ENCODE assay signal across 16 cellular contexts in genomic region chr9:123282343-123283047, GRCh38. TPM values are rescaled to one million over a fixed set of nuclear protein-coding genes. Genes with fewer than 3 reads are reported as not detected.
A peak's percentile ranks its signal among the peaks of the same experiment; 100 is the strongest.
DNase-seq lines count a peak whose midpoint lies in the region; ATAC-seq and TF ChIP-seq lines count a peak whose summit lies in the region.
"Had no signal": no experiment of that assay in that cellular context is flagged by ENCODE, and none has a peak within 500 bp of the region (broad histone marks: within the 10 kb centered on the region; RNA-seq: fewer than 3 reads in every experiment).

No MANE protein-coding gene starts in this region.

- H3K27me3 Mint-ChIP-seq in activated CD8-positive, alpha-beta T cell treated with anti-CD3 and anti-CD28 coated beads for 36 hours = peaks cover 4% of the 10 kb centered on the region

- POLR2A ChIA-PET in activated CD8-positive, alpha-beta T cell treated with anti-CD3 and anti-CD28 coated beads for 36 hours (lab: Charles Lee) = interaction anchor here (0.6 to 1.8 kb wide), 4 partner anchors 14 to 392 kb away, joined by 3 to 6 read pairs (median 4); no protein-coding TSS in a partner anchor

- no peak overlapping the region for H3K27ac Mint-ChIP-seq in activated CD8-positive, alpha-beta T cell treated with anti-CD3 and anti-CD28 coated beads for 36 hours
- H3K27ac Mint-ChIP-seq: activated naive CD8-positive, alpha-beta T cell treated with anti-CD3 and anti-CD28 coated beads, Interleukin-2, amount 50 U/mL, for 24 hours; CD14-positive monocyte; H9 had no signal

- H3K4me1 Mint-ChIP-seq in activated CD8-positive, alpha-beta T cell treated with anti-CD3 and anti-CD28 coated beads for 36 hours (ENCODE audit: low read depth) = peaks cover 19% of the 10 kb centered on the region
- H3K4me1 Mint-ChIP-seq: CD14-positive monocyte, H9 had no signal

- H3K36me3 Mint-ChIP-seq in activated CD8-positive, alpha-beta T cell treated with anti-CD3 and anti-CD28 coated beads for 36 hours (ENCODE audit: low read depth) = no peaks in the 10 kb centered on the region
- H3K36me3 Mint-ChIP-seq: CD14-positive monocyte had no signal

- DNase-seq in EH (ENCODE audit: low read depth) (peak; percentile 9), NCI-H446 treated with DMSO at 0.1 percent for 48 hours (lab: John Stamatoyannopoulos, UW) (peak; percentile 50), cerebellar cortex (ENCODE audit: low spot score) (peak; percentile 60), myocyte (ENCODE audit: low read depth) (peak; percentile 21), head of caudate nucleus (no peak)
- DNase-seq in activated effector memory CD4-positive, alpha-beta T cell treated with Interleukin-2 at 50 U/mL for 16 hours = no peak
- no peak for DNase-seq in activated CD8-positive, alpha-beta T cell treated with anti-CD3 and anti-CD28 coated beads for 36 hours
- DNase-seq: activated naive CD8-positive, alpha-beta T cell treated with anti-CD3 and anti-CD28 coated beads, Interleukin-2, amount 50 U/mL, for 24 hours; effector CD8-positive, alpha-beta T cell; H9; KG1; NCI-H524; right lobe of liver; trophoblast cell had no signal

- no peak for ATAC-seq in activated CD8-positive, alpha-beta T cell treated with anti-CD3 and anti-CD28 coated beads for 36 hours
- ATAC-seq in GM18907 (IDR thresholded peaks at IDR 0.05; ENCODE audit: unreplicated experiment) = no peak
- ATAC-seq: activated naive CD8-positive, alpha-beta T cell treated with anti-CD3 and anti-CD28 coated beads, Interleukin-2, amount 50 U/mL, for 24 hours had no signal

- CTCF ChIA-PET in activated CD8-positive, alpha-beta T cell treated with anti-CD3 and anti-CD28 coated beads for 36 hours (lab: Charles Lee) = interaction anchor here (1.1 to 1.3 kb wide), 2 partner anchors 67 to 72 kb away, joined by 3 to 4 read pairs; no protein-coding TSS in a partner anchor

- no peak overlapping the region for H3K4me3 Mint-ChIP-seq in activated CD8-positive, alpha-beta T cell treated with anti-CD3 and anti-CD28 coated beads for 36 hours
- H3K4me3 Mint-ChIP-seq: activated naive CD8-positive, alpha-beta T cell treated with anti-CD3 and anti-CD28 coated beads, Interleukin-2, amount 50 U/mL, for 24 hours; CD14-positive monocyte; H9 had no signal

- peaks cover 11% of the 10 kb centered on the region for H3K9me3 Mint-ChIP-seq in activated CD8-positive, alpha-beta T cell treated with anti-CD3 and anti-CD28 coated beads for 36 hours

- intact Hi-C loops in activated CD8-positive, alpha-beta T cell treated with anti-CD3 and anti-CD28 coated beads for 36 hours (cut with micrococcal nuclease) = no loop called here
- intact Hi-C loops in head of caudate nucleus (cut with DNase I) = no loop called here

- no peak for TF ChIP-seq CTCF in activated CD8-positive, alpha-beta T cell treated with anti-CD3 and anti-CD28 coated beads for 36 hours (IDR thresholded peaks at IDR 0.05)

RNA-seq across cellular contexts. Expression of gene STRBP, which starts 14.1 kb away (rescaled TPM):
- 2.3 and 2.9 TPM in 2 replicates for total RNA-seq in myocyte
- 1.5 TPM for polyA plus RNA-seq in myocyte (2012)
- 10 to 100 TPM; 40.7 to 43.2 TPM for total RNA-seq in activated CD8-positive, alpha-beta T cell treated with anti-CD3 and anti-CD28 coated beads for 36 hours

Comparison
In these comparisons a context has a peak if more than half of its experiments do, and no peak if none do; other contexts are left out.
1. DNase-seq: peak in EH (single experiment), NCI-H446 treated with DMSO at 0.1 percent for 48 hours (single experiment), cerebellar cortex (single experiment) and myocyte (single experiment); none in activated effector memory CD4-positive, alpha-beta T cell treated with Interleukin-2 at 50 U/mL for 16 hours (single experiment), activated CD8-positive, alpha-beta T cell treated with anti-CD3 and anti-CD28 coated beads for 36 hours (single experiment) and head of caudate nucleus (0 of 42).
2. RNA of gene STRBP, which starts 14.1 kb away (total RNA-seq): 40.7 to 43.2 TPM in activated CD8-positive, alpha-beta T cell treated with anti-CD3 and anti-CD28 coated beads for 36 hours; 2.3 to 2.9 TPM in myocyte; every median in the first group is over 10 times any median in the second.